In genomic region chr5:2357309-2357708, GRCh38 we compare ENCODE assay signal across 29 cellular contexts.
"Had no signal": no experiment of that assay in that cellular context is flagged by ENCODE, and none has a peak within 500 bp of the region (broad histone marks: within the 10 kb centered on the region; RNA-seq: fewer than 3 reads in every experiment).

No MANE protein-coding gene starts in this region.

- H3K4me1 ChIP-seq: ascending aorta had no signal

- H3K27ac ChIP-seq: ascending aorta, cardiac muscle cell had no signal

- ATAC-seq: activated CD4-positive, alpha-beta T cell treated with anti-CD3 and anti-CD28 coated beads for 36 hours; activated CD4-positive, CD25-positive, alpha-beta regulatory T cell treated with anti-CD3 and anti-CD28 coated beads, Interleukin-2, amount 50 U/mL, for 24 hours; activated CD8-positive, alpha-beta T cell treated with anti-CD3 and anti-CD28 coated beads, Interleukin-2, amount 10 ng/mL, durations not matched to agents 7 days and 5 days had no signal

- DNase-seq: activated CD4-positive, alpha-beta T cell treated with anti-CD3 and anti-CD28 coated beads for 36 hours; activated CD4-positive, alpha-beta T cell treated with anti-CD3 and anti-CD28 coated beads, Interleukin-2, amount 10 ng/mL, durations not matched to agents 7 days and 5 days; activated CD4-positive, alpha-beta T cell treated with anti-CD3 and anti-CD28 coated beads, Interleukin-2, amount 50 U/mL, for 48 hours; activated CD8-positive, alpha-beta T cell treated with anti-CD3 and anti-CD28 coated beads, Interleukin-2, amount 10 ng/mL, durations not matched to agents 7 days and 5 days; activated gamma-delta T cell; activated naive CD4-positive, alpha-beta T cell treated with Interleukin-2 at 50 U/mL for 16 hours; activated naive CD8-positive, alpha-beta T cell treated with anti-CD3 and anti-CD28 coated beads, Interleukin-2, amount 10 ng/mL, durations not matched to agents 7 days and 5 days; activated T-cell treated with anti-CD3 and anti-CD28 coated beads, Interleukin-2, amount 50 U/mL, for 24 hours; amygdala; Karpas-422; KBM-7; NCI-H1092; NCI-H1436 treated with DMSO at 0.1 percent for 48 hours; NCI-H1694 treated with DMSO at 0.1 percent for 48 hours; NCI-H2029; NCI-H2171 treated with DMSO at 0.1 percent for 48 hours; NCI-H2227 treated with DMSO at 0.1 percent for 48 hours; NCI-H446; NCI-H510A treated with DMSO at 0.1 percent for 48 hours; NCI-H526 treated with DMSO at 0.1 percent for 48 hours; OCI-M1; Right ventricle myocardium superior; SW 1271; T-helper 1 cell; T-helper 2 cell; T-helper 9 cell had no signal

- H3K9me3 ChIP-seq: ascending aorta had no signal

- H3K27me3 ChIP-seq: ascending aorta, cardiac muscle cell had no signal

- H3K36me3 ChIP-seq: ascending aorta, cardiac muscle cell had no signal

- H3K4me3 ChIP-seq: ascending aorta, cardiac muscle cell had no signal
